ENCODE assay signal across 1 cellular context in genomic region chr4:183261953-183262775, GRCh38.
TF ChIP-seq lines count a peak whose summit lies in the region.

No MANE protein-coding gene starts in this region.

TF ChIP-seq in HepG2, 621 proteins besides CTCF, POLR2A, EP300 and RAD21 (continued from another document and continues in another):
- TF ChIP-seq NFAT5 (CRISPR knock-in tag; IDR thresholded peaks at IDR 0.05) (no peak), HMGXB4 (CRISPR knock-in tag; IDR thresholded peaks at IDR 0.05; ENCODE audit: borderline replicate concordance in 1 of 2, low read depth in 1 of 2) (no peak), ZNF841 (CRISPR knock-in tag; IDR thresholded peaks at IDR 0.05; ENCODE audit: borderline replicate concordance) (no peak), ATF7-NPFF (CRISPR knock-in tag; IDR thresholded peaks at IDR 0.05; ENCODE audit: low read depth) (no peak), AGO1 (IDR thresholded peaks at IDR 0.05; ENCODE audit: low read depth, low read length, poor library complexity, severe bottlenecking) (no peak), THRA (CRISPR knock-in tag; IDR thresholded peaks at IDR 0.05; ENCODE audit: borderline replicate concordance) (no peak), HBP1 (CRISPR knock-in tag; IDR thresholded peaks at IDR 0.05; ENCODE audit: low read depth) (no peak), THAP9 (CRISPR knock-in tag; IDR thresholded peaks at IDR 0.05; ENCODE audit: borderline replicate concordance) (no peak), ZNF644 (CRISPR knock-in tag; IDR thresholded peaks at IDR 0.05; ENCODE audit: low read depth) (no peak), IRF2 (CRISPR knock-in tag; IDR thresholded peaks at IDR 0.05) (0 out of 2 replicates have a peak, but pooled peaks have one; percentile 45), TAF1 (CRISPR knock-in tag; IDR thresholded peaks at IDR 0.05) (no peak), HDAC2 (CRISPR knock-in tag; IDR thresholded peaks at IDR 0.05) (no peak), ARID2 (CRISPR knock-in tag; IDR thresholded peaks at IDR 0.05; ENCODE audit: borderline replicate concordance) (no peak), TFDP1 (CRISPR knock-in tag; IDR thresholded peaks at IDR 0.05; ENCODE audit: borderline replicate concordance) (no peak), THAP11 (CRISPR knock-in tag; IDR thresholded peaks at IDR 0.05) (no peak), SMARCC2 (IDR thresholded peaks at IDR 0.05) (no peak), RFX5 (IDR thresholded peaks at IDR 0.05; ENCODE audit: low read depth, low read length) (no peak), BRD4 (CRISPR knock-in tag; IDR thresholded peaks at IDR 0.05) (no peak), NFKBIZ (CRISPR knock-in tag; IDR thresholded peaks at IDR 0.05) (no peak), ZFP1 (CRISPR knock-in tag; IDR thresholded peaks at IDR 0.05) (no peak), TFDP2 (CRISPR knock-in tag; IDR thresholded peaks at IDR 0.05) (no peak), BATF2 (CRISPR knock-in tag; IDR thresholded peaks at IDR 0.05) (no peak), ZNF564 (CRISPR knock-in tag; IDR thresholded peaks at IDR 0.05) (no peak), REST (IDR thresholded peaks at IDR 0.05; ENCODE audit: borderline replicate concordance in 1 of 2, low read depth in 1 of 2, low read length in 2 of 2) (no peak), ZNF160 (CRISPR knock-in tag; IDR thresholded peaks at IDR 0.05) (no peak), ZNF639 (CRISPR knock-in tag; conservative IDR thresholded peaks at IDR 0.05) (no peak)
